ENCODE assay signal across 21 cellular contexts in the genomic region with DNA sequence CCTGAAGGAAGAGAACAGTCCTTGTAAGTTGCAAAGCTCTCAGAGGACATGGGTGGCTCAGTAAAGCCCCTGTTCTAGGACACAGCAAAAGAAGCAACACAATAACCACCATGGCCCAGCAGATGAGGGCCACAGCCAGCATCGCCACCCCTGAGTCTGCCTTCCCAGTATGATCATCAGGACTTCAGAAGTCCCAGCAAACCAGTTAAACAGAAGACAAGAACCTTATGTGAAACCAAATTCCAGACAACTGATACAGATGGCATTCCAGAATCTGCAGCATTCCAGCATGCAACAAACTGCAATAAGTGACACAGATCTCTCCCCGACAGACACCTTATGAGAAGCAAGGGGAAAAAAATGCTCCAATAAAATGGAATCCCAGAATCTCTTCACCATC. TPM values are rescaled to one million over a fixed set of nuclear protein-coding genes. Genes with fewer than 3 reads are reported as not detected.
A peak's percentile ranks its signal among the peaks of the same experiment; 100 is the strongest.
DNase-seq lines count a peak whose midpoint lies in the region; ATAC-seq and TF ChIP-seq lines count a peak whose summit lies in the region.
"Had no signal": no experiment of that assay in that cellular context is flagged by ENCODE, and none has a peak within 500 bp of the region (broad histone marks: within the 10 kb centered on the region; RNA-seq: fewer than 3 reads in every experiment).

No MANE protein-coding gene starts in this region.

- DNase-seq in CD8-positive, alpha-beta memory T cell = no peak
- DNase-seq in activated naive CD8-positive, alpha-beta T cell treated with anti-CD3 and anti-CD28 coated beads, Interleukin-2, amount 10 ng/mL, durations not matched to agents 7 days and 5 days = no peak
- DNase-seq in transverse colon (no peak), activated gamma-delta T cell (lab: John Stamatoyannopoulos, UW) (no peak), adrenal gland (no peak)
- DNase-seq: activated CD4-positive, CD25-positive, alpha-beta regulatory T cell; AML-193; cerebellar nuclear complex; DMS 273 treated with DMSO at 0.1 percent for 48 hours; GF-D8; heart left ventricle; NCI-H1105; NCI-H524; SHP77 treated with DMSO at 0.1 percent for 48 hours had no signal

- peaks cover 20% of the 10 kb centered on the region for H3K4me1 ChIP-seq in CD8-positive, alpha-beta memory T cell (ENCODE audit: insufficient read depth, low read length)
- H3K4me1 ChIP-seq in transverse colon = peaks cover 10 to 21% (median 17%) of the 10 kb centered on the region in 4 donors
- H3K4me1 ChIP-seq in adrenal gland (replicated peaks in 1 of 2) = peaks cover 6 to 20% of the 10 kb centered on the region in 2 donors

- POLR2A ChIA-PET in CD8-positive, alpha-beta memory T cell (lab: Charles Lee) = no interaction called here
- POLR2A ChIA-PET in activated naive CD8-positive, alpha-beta T cell treated with anti-CD3 and anti-CD28 coated beads, Interleukin-2, amount 10 ng/mL, durations not matched to agents 7 days and 5 days (lab: Charles Lee) = no interaction called here

- no peak for TF ChIP-seq POLR2A in transverse colon (IDR thresholded peaks at IDR 0.05)
- no peak for TF ChIP-seq POLR2A in adrenal gland (IDR thresholded peaks at IDR 0.05)

- H3K4me3 ChIP-seq in CD8-positive, alpha-beta memory T cell (ENCODE audit: low read length) = no peak overlapping the region
- H3K4me3 ChIP-seq in transverse colon = no peak overlapping the region
- no peak overlapping the region for H3K4me3 ChIP-seq in adrenal gland

- peaks cover 0 to 15% (median 0%) of the 10 kb centered on the region in 3 donors for H3K36me3 Mint-ChIP-seq in CD8-positive, alpha-beta memory T cell
- no peaks in the 10 kb centered on the region for H3K36me3 Mint-ChIP-seq in IgD-negative memory B cell
- H3K36me3 Mint-ChIP-seq in activated naive CD8-positive, alpha-beta T cell treated with anti-CD3 and anti-CD28 coated beads, Interleukin-2, amount 10 ng/mL, durations not matched to agents 7 days and 5 days = peaks cover 13% of the 10 kb centered on the region
- peaks cover 25% of the 10 kb centered on the region for H3K36me3 Mint-ChIP-seq in nephron (ENCODE audit: low read depth)

- TF ChIP-seq EP300 in transverse colon (IDR thresholded peaks at IDR 0.05; ENCODE audit: low read depth) = no peak

- CTCF ChIA-PET in CD8-positive, alpha-beta memory T cell (lab: Charles Lee) = no interaction called here

- TF ChIP-seq CTCF in nephron (IDR thresholded peaks at IDR 0.05; ENCODE audit: unreplicated experiment in 3 of 3) (no peak), transverse colon (IDR thresholded peaks at IDR 0.05) (no peak), adrenal gland (IDR thresholded peaks at IDR 0.05) (no peak)

- peaks cover 30 to 37% (median 37%) of the 10 kb centered on the region in 3 donors for H3K4me1 Mint-ChIP-seq in CD8-positive, alpha-beta memory T cell
- H3K4me1 Mint-ChIP-seq in IgD-negative memory B cell = peaks cover 30 to 46% (median 32%) of the 10 kb centered on the region in 3 donors
- peaks cover 29% of the 10 kb centered on the region for H3K4me1 Mint-ChIP-seq in activated naive CD8-positive, alpha-beta T cell treated with anti-CD3 and anti-CD28 coated beads, Interleukin-2, amount 10 ng/mL, durations not matched to agents 7 days and 5 days
- H3K4me1 Mint-ChIP-seq in nephron = peaks cover 15% of the 10 kb centered on the region

- WGBS in transverse colon (ENCODE audit: low coverage in 1 of 2), 2 donors = 93% methylated on average over 2 of the region's 2 CpGs; no CpG with 5 or more reads in 1 of the 2 donors
- WGBS in adrenal gland, 4 donors = 90 to 96% (median 95%) methylated on average over 2 of the region's 2 CpGs

- peaks cover 3% of the 10 kb centered on the region for H3K36me3 ChIP-seq in CD8-positive, alpha-beta memory T cell (ENCODE audit: insufficient read depth, low read length)
- H3K36me3 ChIP-seq in transverse colon (peaks cover 0 to 2% (median 0%) of the 10 kb centered on the region in 4 donors), adrenal gland (replicated peaks in 1 of 2) (peaks cover 0 to 1% of the 10 kb centered on the region in 2 donors)

- H3K4me3 Mint-ChIP-seq in CD8-positive, alpha-beta memory T cell = peak overlapping the region in 6 of 7 donors; percentile 87 to 99 (median 91)
- H3K4me3 Mint-ChIP-seq in IgD-negative memory B cell (peak overlapping the region in 3 of 4 donors; percentile 12 to 97 (median 84)), nephron (peak overlapping the region; percentile 97 to 98 (median 97))
- H3K4me3 Mint-ChIP-seq in activated naive CD8-positive, alpha-beta T cell treated with anti-CD3 and anti-CD28 coated beads, Interleukin-2, amount 10 ng/mL, durations not matched to agents 7 days and 5 days = peak overlapping the region; percentile 91

- no peak overlapping the region for H3K27ac ChIP-seq in CD8-positive, alpha-beta memory T cell (ENCODE audit: low read depth, low read length)
- H3K27ac ChIP-seq in transverse colon (no peak overlapping the region), adrenal gland (no peak overlapping the region)

- peaks cover 0 to 4% of the 10 kb centered on the region in 2 donors for H3K27me3 Mint-ChIP-seq in CD8-positive, alpha-beta memory T cell
- H3K27me3 Mint-ChIP-seq in IgD-negative memory B cell = no peaks in the 10 kb centered on the region
- H3K27me3 Mint-ChIP-seq in activated naive CD8-positive, alpha-beta T cell treated with anti-CD3 and anti-CD28 coated beads, Interleukin-2, amount 10 ng/mL, durations not matched to agents 7 days and 5 days = peaks cover 22% of the 10 kb centered on the region
- no peaks in the 10 kb centered on the region for H3K27me3 Mint-ChIP-seq in nephron (ENCODE audit: low read depth)

- H3K27me3 ChIP-seq in CD8-positive, alpha-beta memory T cell (ENCODE audit: insufficient read depth, low read length, poor library complexity, severe bottlenecking) = no peaks in the 10 kb centered on the region
- H3K27me3 ChIP-seq in transverse colon = no peaks in the 10 kb centered on the region
- no peaks in the 10 kb centered on the region for H3K27me3 ChIP-seq in adrenal gland
- H3K27me3 ChIP-seq: heart left ventricle had no signal

- intact Hi-C loops in transverse colon (cut with DNase I; ENCODE audit: low total_unique reads) (no loop called here), adrenal gland (cut with DNase I) (no loop called here)

- in situ Hi-C loops in transverse colon (cut with MboI; ENCODE audit: low pct_ligation_motif_present in 1 of 4, low pct_unique_long_range_greater_than_20kb in 1 of 4, low sequenced_read_pairs in 3 of 4) = no loop called here

- H3K9me3 ChIP-seq in CD8-positive, alpha-beta memory T cell (ENCODE audit: low read length) = no peaks in the 10 kb centered on the region
- H3K9me3 ChIP-seq in transverse colon (no peaks in the 10 kb centered on the region), adrenal gland (replicated peaks in 1 of 3) (no peaks in the 10 kb centered on the region)

- H3K9me3 Mint-ChIP-seq in CD8-positive, alpha-beta memory T cell = no peaks in the 10 kb centered on the region
- H3K9me3 Mint-ChIP-seq in IgD-negative memory B cell (no peaks in the 10 kb centered on the region), nephron (peaks cover 29% of the 10 kb centered on the region)
- peaks cover 4% of the 10 kb centered on the region for H3K9me3 Mint-ChIP-seq in activated naive CD8-positive, alpha-beta T cell treated with anti-CD3 and anti-CD28 coated beads, Interleukin-2, amount 10 ng/mL, durations not matched to agents 7 days and 5 days

- peak overlapping the region in 6 of 8 donors; percentile 23 to 98 (median 90) for H3K27ac Mint-ChIP-seq in CD8-positive, alpha-beta memory T cell
- peak overlapping the region in 2 of 3 donors; percentile 85 to 96 for H3K27ac Mint-ChIP-seq in IgD-negative memory B cell
- H3K27ac Mint-ChIP-seq in activated naive CD8-positive, alpha-beta T cell treated with anti-CD3 and anti-CD28 coated beads, Interleukin-2, amount 10 ng/mL, durations not matched to agents 7 days and 5 days = no peak overlapping the region
- H3K27ac Mint-ChIP-seq in nephron = peak overlapping the region; percentile 92 to 99 (median 98)

- ATAC-seq in activated naive CD8-positive, alpha-beta T cell treated with anti-CD3 and anti-CD28 coated beads, Interleukin-2, amount 10 ng/mL, durations not matched to agents 7 days and 5 days (ENCODE audit: low read depth) = no peak
- ATAC-seq: heart left ventricle had no signal

RNA-seq across cellular contexts. Expression of gene NME6, which starts 1.9 kb away (rescaled TPM):
- total RNA-seq in CD8-positive, alpha-beta memory T cell = 10 to 100 TPM; 37.5 to 40.9 TPM
- 69.3 TPM for polyA plus RNA-seq in CD8-positive, alpha-beta memory T cell
- polyA plus RNA-seq in IgD-negative memory B cell = 81.1 TPM
- total RNA-seq in activated naive CD8-positive, alpha-beta T cell treated with anti-CD3 and anti-CD28 coated beads, Interleukin-2, amount 10 ng/mL, durations not matched to agents 7 days and 5 days = 10 to 100 TPM; 37.5 to 39.8 TPM
- total RNA-seq in transverse colon = 10 to 100 TPM; 22.9 to 39.3 (median 28.1) TPM
- total RNA-seq in adrenal gland = 10 to 100 TPM; 17.9 to 38.1 (median 24.7) TPM
- 10 to 100 TPM in 2 of 3 donors, 1 to 10 TPM in 1; 9.7 to 15.5 (median 12.6) TPM for polyA plus RNA-seq in adrenal gland

RNA-seq across cellular contexts. Expression of gene SPINK8, which starts 30.4 kb away (rescaled TPM):
- not detected for total RNA-seq in CD8-positive, alpha-beta memory T cell
- polyA plus RNA-seq in CD8-positive, alpha-beta memory T cell = not detected
- polyA plus RNA-seq in IgD-negative memory B cell = not detected
- not detected for total RNA-seq in activated naive CD8-positive, alpha-beta T cell treated with anti-CD3 and anti-CD28 coated beads, Interleukin-2, amount 10 ng/mL, durations not matched to agents 7 days and 5 days
- not detected for total RNA-seq in transverse colon
- total RNA-seq in adrenal gland = not detected
- polyA plus RNA-seq in adrenal gland = not detected
- total RNA-seq: heart left ventricle; HT-29; liver; posterior vena cava; subcutaneous adipose tissue; T-helper 1 cell treated with Interleukin-12 subunit alpha and Interleukin-12 subunit beta and Interleukin-4 antibody, amounts not matched to agents 30 ng/mL and 1 ng/mL, for 36 hours had no signal
- polyA plus RNA-seq: heart left ventricle, liver had no signal
